Comparison of ENCODE assay signal across 8 cellular contexts in genomic region chr17:15261063-15261817, GRCh38. TPM values are rescaled to one million over a fixed set of nuclear protein-coding genes. Genes with fewer than 3 reads are reported as not detected.
DNase-seq lines count a peak whose midpoint lies in the region; ATAC-seq and TF ChIP-seq lines count a peak whose summit lies in the region.

No MANE protein-coding gene starts in this region.

- TF ChIP-seq CTCF in WI38 (IDR thresholded peaks at IDR 0.05; ENCODE audit: low read depth, low read length) (no peak), fibroblast of the aortic adventitia (IDR thresholded peaks at IDR 0.05; ENCODE audit: insufficient read depth, low read length) (peak; percentile 54)

- H3K36me3 Mint-ChIP-seq in natural killer cell treated with Interleukin-12 subunit alpha and Interleukin-12 subunit beta and Interleukin-15 and Interleukin-18, amount 100 ng/mL, for 72 hours: no peaks in the 10 kb centered on the region

- H3K4me1 Mint-ChIP-seq in natural killer cell treated with Interleukin-12 subunit alpha and Interleukin-12 subunit beta and Interleukin-15 and Interleukin-18, amount 100 ng/mL, for 72 hours (ENCODE audit: low read depth in 2 of 2): peaks cover 15 to 18% of the 10 kb centered on the region in 2 donors

- H3K4me3 ChIP-seq in WI38 (ENCODE audit: low read depth, low read length) (peak overlapping the region; percentile 91), fibroblast of the aortic adventitia (ENCODE audit: low read depth, low read length) (peak overlapping the region; percentile 96)

- DNase-seq in activated CD8-positive, alpha-beta memory T cell treated with anti-CD3 and anti-CD28 coated beads, Interleukin-2, amount 50 U/mL, for 48 hours: peak; percentile 56
- no peak for DNase-seq in activated CD8-positive, alpha-beta memory T cell treated with anti-CD3 and anti-CD28 coated beads for 24 hours
- DNase-seq in fibroblast of the aortic adventitia (ENCODE audit: low read depth): peak; percentile 63
- DNase-seq in natural killer cell treated with Interleukin-12 subunit alpha and Interleukin-12 subunit beta and Interleukin-15 and Interleukin-18, amount 100 ng/mL, for 72 hours (ENCODE audit: low spot score): no peak
- no peak for DNase-seq in OCI-M2 (lab: John Stamatoyannopoulos, UW; ENCODE audit: unreplicated experiment)

- H3K27me3 Mint-ChIP-seq in natural killer cell treated with Interleukin-12 subunit alpha and Interleukin-12 subunit beta and Interleukin-15 and Interleukin-18, amount 100 ng/mL, for 72 hours: peaks cover 39 to 67% of the 10 kb centered on the region in 2 donors

- peak in 1 of 2 donors; percentile 11 for ATAC-seq in natural killer cell treated with Interleukin-12 subunit alpha and Interleukin-12 subunit beta and Interleukin-15 and Interleukin-18, amount 100 ng/mL, for 72 hours
- ATAC-seq in HG02610 (IDR thresholded peaks at IDR 0.05; ENCODE audit: unreplicated experiment): no peak
- ATAC-seq in GM18867 (IDR thresholded peaks at IDR 0.05; ENCODE audit: unreplicated experiment): no peak

- H3K9me3 Mint-ChIP-seq in natural killer cell treated with Interleukin-12 subunit alpha and Interleukin-12 subunit beta and Interleukin-15 and Interleukin-18, amount 100 ng/mL, for 72 hours: no peaks in the 10 kb centered on the region

- no peak overlapping the region for H3K27ac Mint-ChIP-seq in natural killer cell treated with Interleukin-12 subunit alpha and Interleukin-12 subunit beta and Interleukin-15 and Interleukin-18, amount 100 ng/mL, for 72 hours

- peak overlapping the region; percentile 78 for H3K4me3 Mint-ChIP-seq in natural killer cell treated with Interleukin-12 subunit alpha and Interleukin-12 subunit beta and Interleukin-15 and Interleukin-18, amount 100 ng/mL, for 72 hours

RNA-seq across cellular contexts. Expression of gene PMP22, which starts 3.9 kb away (rescaled TPM):
- 111 and 115 TPM in 2 replicates for total RNA-seq in fibroblast of the aortic adventitia (ENCODE audit: low replicate concordance)
- total RNA-seq in natural killer cell treated with Interleukin-12 subunit alpha and Interleukin-12 subunit beta and Interleukin-15 and Interleukin-18, amount 100 ng/mL, for 72 hours: under 1 TPM in 1 of 2 donors, not detected in 1; 0.36 TPM

Comparison
In these comparisons a context has a peak if more than half of its experiments do, and no peak if none do; other contexts are left out.
1. DNase-seq: peak in activated CD8-positive, alpha-beta memory T cell treated with anti-CD3 and anti-CD28 coated beads, Interleukin-2, amount 50 U/mL, for 48 hours (single experiment) and fibroblast of the aortic adventitia (single experiment); none in activated CD8-positive, alpha-beta memory T cell treated with anti-CD3 and anti-CD28 coated beads for 24 hours (single experiment), natural killer cell treated with Interleukin-12 subunit alpha and Interleukin-12 subunit beta and Interleukin-15 and Interleukin-18, amount 100 ng/mL, for 72 hours (single experiment) and OCI-M2 (single experiment).
2. RNA of gene PMP22, which starts 3.9 kb away (total RNA-seq): 111 to 115 TPM in fibroblast of the aortic adventitia; 0.36 TPM in natural killer cell treated with Interleukin-12 subunit alpha and Interleukin-12 subunit beta and Interleukin-15 and Interleukin-18, amount 100 ng/mL, for 72 hours; every median in the first group is over 10 times any median in the second.